Comparison of ENCODE assay signal across 8 cellular contexts in the genomic region with DNA sequence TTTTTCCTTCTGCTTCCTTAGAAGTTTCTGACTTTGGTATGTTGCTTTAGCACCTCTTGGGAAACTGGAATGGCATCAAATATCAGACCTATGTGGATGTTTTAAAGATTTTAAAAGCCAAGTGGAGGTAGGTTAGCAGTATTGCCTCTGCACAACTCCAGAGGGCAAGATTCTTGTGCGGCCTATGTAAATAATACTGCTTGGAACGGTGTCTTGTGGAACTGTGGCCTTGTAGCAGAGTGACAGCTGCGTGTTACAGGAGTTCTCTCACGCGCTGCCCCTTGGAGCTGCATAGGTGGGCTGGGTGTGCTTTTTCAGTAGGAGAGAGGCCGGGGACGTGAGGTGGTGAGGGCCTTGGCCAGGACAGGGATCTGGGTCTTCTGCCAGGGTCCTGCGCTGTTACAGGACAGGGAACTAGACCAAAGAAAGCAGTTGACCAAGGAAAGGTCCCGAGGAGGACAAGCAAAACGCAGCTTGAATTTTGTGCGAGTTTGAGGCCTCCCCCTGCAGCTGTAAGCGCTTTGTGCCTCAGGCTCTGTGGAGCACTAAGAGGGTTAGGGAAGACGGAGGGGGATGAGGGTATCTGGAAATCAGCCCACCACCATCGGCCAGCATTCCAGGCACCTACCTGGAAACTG. TPM values are rescaled to one million over a fixed set of nuclear protein-coding genes. Genes with fewer than 3 reads are reported as not detected.
DNase-seq lines count a peak whose midpoint lies in the region; ATAC-seq, FAIRE-seq and TF ChIP-seq lines count a peak whose summit lies in the region.

No MANE protein-coding gene starts in this region.

- POLR2A ChIA-PET in Caco-2 (lab: Charles Lee) (interaction anchor here (0.6 kb wide), 1 partner anchor 1198 kb away, joined by 3 read pairs; no protein-coding TSS in a partner anchor), PC-9 (lab: Charles Lee; ENCODE audit: unreplicated experiment) (no interaction called here)

- peaks cover 13% of the 10 kb centered on the region for H3K36me3 Mint-ChIP-seq in Caco-2 (ENCODE audit: insufficient read depth, unreplicated experiment)

- H3F3A ChIP-seq in PC-9 (ENCODE audit: insufficient read depth, low read depth) = peaks cover 16% of the 10 kb centered on the region; the same call in 1 of the 2 replicates

- DNase-seq in Caco-2 (no peak), PC-9 (no peak), epithelial cell of prostate (ENCODE audit: low read depth, low spot score) (no peak), pancreas (peak in 4 of 6 donors; percentile 55 to 65 (median 61)), DMS53 treated with DMSO at 0.1 percent for 48 hours (lab: John Stamatoyannopoulos, UW; ENCODE audit: unreplicated experiment) (no peak), NCI-H146 (lab: John Stamatoyannopoulos, UW) (no peak), OCI-M2 (lab: John Stamatoyannopoulos, UW; ENCODE audit: unreplicated experiment) (no peak)

- H3K27me3 Mint-ChIP-seq in Caco-2 (ENCODE audit: insufficient read depth, unreplicated experiment) = no peaks in the 10 kb centered on the region

- peaks cover 63% of the 10 kb centered on the region for H3K79me2 ChIP-seq in PC-9 (ENCODE audit: low read depth)

- TF ChIP-seq CTCF in Caco-2 (IDR thresholded peaks at IDR 0.05; ENCODE audit: insufficient read depth in 1 of 2, low read depth in 1 of 2, low read length in 1 of 2, severe bottlenecking in 1 of 2, unreplicated experiment in 1 of 2) (no peak), PC-9 (conservative IDR thresholded peaks at IDR 0.05) (no peak), pancreas (IDR thresholded peaks at IDR 0.05) (no peak)

- H3K4me2 ChIP-seq in PC-9 = peak overlapping the region; percentile 77

- H4K20me1 ChIP-seq in PC-9 (ENCODE audit: insufficient read depth) = peaks cover 33% of the 10 kb centered on the region

- peak overlapping the region; percentile 92 for H3K4me3 Mint-ChIP-seq in Caco-2 (ENCODE audit: unreplicated experiment)

- intact Hi-C loops in Caco-2 (cut with micrococcal nuclease; ENCODE audit: unreplicated experiment) (no loop called here), PC-9 (cut with micrococcal nuclease; ENCODE audit: unreplicated experiment) (loop anchor here (5.0 kb wide), 1 partner anchor 329 kb away; no protein-coding TSS in a partner anchor), pancreas (cut with DNase I) (no loop called here)

- CTCF ChIA-PET in Caco-2 (lab: Charles Lee) = interaction anchor here (0.8 kb wide), 1 partner anchor 33 kb away, joined by 3 read pairs; no protein-coding TSS in a partner anchor
- CTCF ChIA-PET in PC-9 (lab: Charles Lee) = interaction anchor here (0.6 kb wide), 1 partner anchor 11 kb away, joined by 3 read pairs; no protein-coding TSS in a partner anchor

- no peak for FAIRE-seq in pancreas (lab: Jason Lieb, UNC)

- H3K9me3 Mint-ChIP-seq in Caco-2 (ENCODE audit: unreplicated experiment) = no peaks in the 10 kb centered on the region

- BruUV-seq in Caco-2 (replicated peaks; lab: Mats Ljungman, UMichigan) (TSS peak; percentile 47), PC-9 (replicated peaks; lab: Mats Ljungman, UMichigan) (no TSS peak)

- H3K4me3 ChIP-seq in Caco-2 (ENCODE audit: low read depth, low read length) (peak overlapping the region; percentile 91), PC-9 (peak overlapping the region; percentile 86), pancreas (peak overlapping the region; percentile 81 to 99 (median 89))

- H3K9me3 ChIP-seq in Caco-2 (no peaks in the 10 kb centered on the region), PC-9 (ENCODE audit: insufficient read depth, low read depth) (no peaks in the 10 kb centered on the region), pancreas (no peaks in the 10 kb centered on the region)

- 23 to 39% methylated on average over 14 of the region's 14 CpGs for WGBS in pancreas, 2 donors

- H3K27ac ChIP-seq in PC-9 (no peak overlapping the region), epithelial cell of prostate (peak overlapping the region; percentile 70), pancreas (peak overlapping the region; percentile 90 to 95 (median 95))

- H2AFZ ChIP-seq in PC-9 = no peak overlapping the region; the same call in 1 of the 2 replicates

- peak overlapping the region; percentile 88 for H3K27ac Mint-ChIP-seq in Caco-2 (ENCODE audit: unreplicated experiment)

- H3K36me3 ChIP-seq in Caco-2 (ENCODE audit: control insufficient read depth, insufficient read depth, low read length) (no peaks in the 10 kb centered on the region; the same call in 1 of the 2 replicates), PC-9 (ENCODE audit: low read depth) (0 out of 2 replicates have a peak, but pooled peaks cover 3% of the 10 kb centered on the region), pancreas (no peaks in the 10 kb centered on the region)

- H3K27me3 ChIP-seq in Caco-2 (replicated peaks; ENCODE audit: control insufficient read depth, insufficient read depth, low read length) = no peaks in the 10 kb centered on the region
- no peaks in the 10 kb centered on the region for H3K27me3 ChIP-seq in PC-9 (ENCODE audit: insufficient read depth, low read depth)
- no peaks in the 10 kb centered on the region for H3K27me3 ChIP-seq in pancreas

- peaks cover 13% of the 10 kb centered on the region for H3K4me1 Mint-ChIP-seq in Caco-2 (ENCODE audit: low read depth, unreplicated experiment)

- H3K4me1 ChIP-seq in Caco-2 = no peaks in the 10 kb centered on the region
- peaks cover 35% of the 10 kb centered on the region for H3K4me1 ChIP-seq in PC-9 (replicated peaks; ENCODE audit: insufficient read depth)
- peaks cover 0 to 24% (median 6%) of the 10 kb centered on the region in 3 donors for H3K4me1 ChIP-seq in pancreas

- ATAC-seq in pancreas = peak; percentile 46 to 71 (median 60)
- no peak for ATAC-seq in HG03280 (IDR thresholded peaks at IDR 0.05; ENCODE audit: unreplicated experiment)

- H3K9me2 ChIP-seq in PC-9 (ENCODE audit: insufficient read depth) = no peaks in the 10 kb centered on the region

RNA-seq across cellular contexts. Expression of gene TMEM181, which starts 1.5 kb away (rescaled TPM):
- total RNA-seq in Caco-2 (2022) (25.7 and 26.7 TPM in 2 replicates), PC-9 (2021) (14.9 and 18.7 TPM in 2 replicates), pancreas (10 to 100 TPM; 18.9 to 32.8 (median 25.9) TPM)
- 10 to 100 TPM; 14.1 to 19.1 TPM for polyA plus RNA-seq in pancreas

Comparison
In these comparisons a context has a peak if more than half of its experiments do, and no peak if none do; other contexts are left out.
1. DNase-seq: peak in pancreas (4 of 6); none in Caco-2 (0 of 2), PC-9 (0 of 2), epithelial cell of prostate (single experiment), DMS53 treated with DMSO at 0.1 percent for 48 hours (single experiment), NCI-H146 (single experiment) and OCI-M2 (single experiment).
2. Peak in every context shown above with its lines, with median percentiles within 50 percentile points of each other: H3K4me3 ChIP-seq.